ENCODE assay signal across 8 cellular contexts in genomic region chr6:108848116-108848868, GRCh38. TPM values are rescaled to one million over a fixed set of nuclear protein-coding genes. Genes with fewer than 3 reads are reported as not detected.
A peak's percentile ranks its signal among the peaks of the same experiment; 100 is the strongest.
DNase-seq lines count a peak whose midpoint lies in the region; ATAC-seq, FAIRE-seq and TF ChIP-seq lines count a peak whose summit lies in the region.

ARMC2 (plus strand) TSS chr6:108848422; CDS start chr6:108854268, 5,846 bp downstream.

- peak; percentile 76 for DNase-seq in GM12891 (ENCODE audit: insufficient read length, low spot score)
- DNase-seq in NCI-H1436 (lab: John Stamatoyannopoulos, UW), result peak; percentile 77
- DNase-seq in T-helper 1 cell, result peak; percentile 73 to 87 (median 80)
- DNase-seq in amygdala (lab: John Stamatoyannopoulos, UW), result peak; percentile 55 to 98 (median 90)
- DNase-seq in left ventricle myocardium superior, result peak; percentile 97
- DNase-seq in prostate gland (ENCODE audit: low spot score), result peak; percentile 79
- DNase-seq in ureter (ENCODE audit: low spot score), result peak; percentile 92

- TF ChIP-seq CTCF in prostate gland (IDR thresholded peaks at IDR 0.05), result no peak

- H3K27ac ChIP-seq in prostate gland, result peak within 1 kb of the TSS; percentile 59 to 62

- H3K4me1 ChIP-seq in prostate gland (replicated peaks), result no peaks in the 10 kb centered on the region

- FAIRE-seq in GM12891 (lab: Jason Lieb, UNC), result peak; percentile 75

- ATAC-seq in HG02840 (IDR thresholded peaks at IDR 0.05; ENCODE audit: low FRiP score, unreplicated experiment) (peak; percentile 94), left ventricle myocardium superior (peak; percentile 97)

- H3K9me3 ChIP-seq in prostate gland, result no peaks in the 10 kb centered on the region

- WGBS in prostate gland, result 1% methylated on average over 60 of the region's 61 CpGs

- intact Hi-C loops in left ventricle myocardium superior (cut with micrococcal nuclease) (no loop called here), prostate gland (cut with DNase I) (loop anchor here (10.0 kb wide), 1 partner anchor 227 kb away; no protein-coding TSS in a partner anchor)

- no peaks in the 10 kb centered on the region for H3K36me3 ChIP-seq in prostate gland

- peak within 1 kb of the TSS; percentile 50 to 58 for H3K4me3 ChIP-seq in prostate gland

- no peak for TF ChIP-seq POLR2A in GM12891 (IDR thresholded peaks at IDR 0.05; ENCODE audit: low read depth, low read length)
- TF ChIP-seq POLR2A in prostate gland (IDR thresholded peaks at IDR 0.05), result peak; percentile 61

- H3K27me3 ChIP-seq in prostate gland (replicated peaks; ENCODE audit: insufficient read depth), result no peaks in the 10 kb centered on the region

TF ChIP-seq in GM12891, 5 proteins besides CTCF, POLR2A, EP300 and RAD21:
- TF ChIP-seq SPI1 (IDR thresholded peaks at IDR 0.05; ENCODE audit: low read depth, low read length) (no peak), PAX5 (IDR thresholded peaks at IDR 0.05; ENCODE audit: insufficient read depth, low read length, severe bottlenecking) (no peak), POU2F2 (IDR thresholded peaks at IDR 0.05; ENCODE audit: low read depth, low read length) (no peak), POLR2AphosphoS5 (IDR thresholded peaks at IDR 0.05; ENCODE audit: low read depth, low read length) (no peak), TAF1 (IDR thresholded peaks at IDR 0.05; ENCODE audit: low read depth, low read length) (no peak)

RNA-seq across cellular contexts. Expression of gene ARMC2, which starts in this region (rescaled TPM):
- polyA plus RNA-seq in GM12891 (2012; ENCODE audit: low read depth, missing spikeins), result not detected
- total RNA-seq in left ventricle myocardium superior, result 11.5 TPM
- total RNA-seq in prostate gland, result 1 to 10 TPM; 2.0 to 8.4 TPM
- 10.9 TPM for total RNA-seq in ureter

Comparison
In these comparisons a context has a peak if more than half of its experiments do, and no peak if none do; other contexts are left out.
1. Peak in every context shown above with its lines: DNase-seq, ATAC-seq, H3K4me3 ChIP-seq and H3K27ac ChIP-seq.